Comparison of ENCODE assay signal across 9 cellular contexts in genomic region chr2:27117995-27118524, GRCh38. TPM values are rescaled to one million over a fixed set of nuclear protein-coding genes. Genes with fewer than 3 reads are reported as not detected.
DNase-seq lines count a peak whose midpoint lies in the region; ATAC-seq and TF ChIP-seq lines count a peak whose summit lies in the region.
"Had no signal": no experiment of that assay in that cellular context is flagged by ENCODE, and none has a peak within 500 bp of the region (broad histone marks: within the 10 kb centered on the region; RNA-seq: fewer than 3 reads in every experiment).

No MANE protein-coding gene starts in this region.

- ATAC-seq in naive thymus-derived CD8-positive, alpha-beta T cell: no peak
- ATAC-seq in HG03139 (IDR thresholded peaks at IDR 0.05; ENCODE audit: unreplicated experiment) (no peak), HG02798 (IDR thresholded peaks at IDR 0.05; ENCODE audit: poor library complexity, unreplicated experiment) (no peak)

- no peak overlapping the region for H3K23ac ChIP-seq in H9 (ENCODE audit: insufficient read length, low read depth, low read length)

- H3K4me3 ChIP-seq in AG04450 (ENCODE audit: low read depth, low read length): peak overlapping the region; percentile 49

- no peaks in the 10 kb centered on the region; a peak in 1 of 5 replicates for H3K9me3 Mint-ChIP-seq in H9
- H3K9me3 Mint-ChIP-seq in naive thymus-derived CD8-positive, alpha-beta T cell: peaks cover 0 to 2% (median 0%) of the 10 kb centered on the region in 9 donors

- no peak for TF ChIP-seq CTCF in AG04450 (IDR thresholded peaks at IDR 0.05; ENCODE audit: low read depth, low read length)
- TF ChIP-seq CTCF in H9 (conservative IDR thresholded peaks at IDR 0.05): no peak

- H3K23me2 ChIP-seq in H9 (ENCODE audit: insufficient read length, low read depth, low read length, poor library complexity, severe bottlenecking): peaks cover 8% of the 10 kb centered on the region

- H2AFZ ChIP-seq in H9 (ENCODE audit: low read length): no peak overlapping the region

- WGBS in H9 (ENCODE audit: extremely low coverage, insufficient read length, low lambda C conversion rate): no CpG with 5 or more reads among the region's 14 CpGs

- CTCF ChIA-PET in AG04450 (lab: Charles Lee): interaction anchor here (0.6 kb wide), 1 partner anchor 20 kb away, joined by 3 read pairs; no protein-coding TSS in a partner anchor

- no peaks in the 10 kb centered on the region for H3K9me3 ChIP-seq in AG04450 (ENCODE audit: control insufficient read depth, insufficient read depth, low read length)
- no peaks in the 10 kb centered on the region for H3K9me3 ChIP-seq in H9 (ENCODE audit: control insufficient read depth, low read depth, low read length)

- no peak for DNase-seq in AG04450 (ENCODE audit: low read depth, low spot score)
- no peak for DNase-seq in H9
- DNase-seq in cerebellum (ENCODE audit: low spot score): peak; percentile 54
- DNase-seq in naive thymus-derived CD8-positive, alpha-beta T cell: no peak
- no peak for DNase-seq in NCI-H2107 (lab: John Stamatoyannopoulos, UW)
- no peak for DNase-seq in NCI-H345 (lab: John Stamatoyannopoulos, UW)
- DNase-seq: stimulated activated CD4-positive, alpha-beta T cell treated with anti-CD3 and anti-CD28 coated beads, Interleukin-2, amount 100 ng/mL, for 48 hours had no signal

- H3K79me2 ChIP-seq in H9 (ENCODE audit: insufficient read depth, low read length): no peaks in the 10 kb centered on the region

- H3K4me3 Mint-ChIP-seq in H9: peak overlapping the region; percentile 51 to 73
- H3K4me3 Mint-ChIP-seq in naive thymus-derived CD8-positive, alpha-beta T cell: peak overlapping the region; percentile 13 to 67 (median 34)

- H2AK5ac ChIP-seq in H9 (ENCODE audit: insufficient read length, low read length): no peak overlapping the region

- H3K9ac ChIP-seq in H9 (ENCODE audit: extremely low read depth, insufficient read length, low read length): no peak overlapping the region

- H2BK20ac ChIP-seq in H9 (ENCODE audit: low read depth, low read length, poor library complexity, severe bottlenecking): no peak overlapping the region

- H3K4ac ChIP-seq in H9 (ENCODE audit: low read depth, low read length): no peak overlapping the region

- no peak overlapping the region for H4K91ac ChIP-seq in H9 (ENCODE audit: insufficient read length, low read depth, low read length)

- no peak overlapping the region for H4K5ac ChIP-seq in H9 (ENCODE audit: insufficient read length, low read depth, low read length)

- H4K8ac ChIP-seq in H9 (replicated peaks; ENCODE audit: insufficient read length, low read depth, low read length): no peak overlapping the region

- H3T11ph ChIP-seq in H9 (ENCODE audit: low read length): no peak overlapping the region

- no peaks in the 10 kb centered on the region for H3K79me1 ChIP-seq in H9 (ENCODE audit: insufficient read depth, low read depth, low read length, poor library complexity, severe bottlenecking)

- no peak overlapping the region for H2BK15ac ChIP-seq in H9 (ENCODE audit: low read depth, low read length)

- no peak overlapping the region for H2BK5ac ChIP-seq in H9 (ENCODE audit: insufficient read length, low read length)

- H2BK120ac ChIP-seq in H9 (ENCODE audit: low read depth, low read length, poor library complexity, severe bottlenecking): no peak overlapping the region

- H3K27ac Mint-ChIP-seq in H9: no peak overlapping the region
- H3K27ac Mint-ChIP-seq in naive thymus-derived CD8-positive, alpha-beta T cell: no peak overlapping the region

- POLR2A ChIA-PET in AG04450 (lab: Yijun Ruan, JAX): no interaction called here
- POLR2A ChIA-PET in naive thymus-derived CD8-positive, alpha-beta T cell (lab: Charles Lee): interaction anchor here (1.2 kb wide), 1 partner anchor 16 kb away, joined by 4 read pairs; the partner anchor contains the start of gene PREB

- H3K4me1 Mint-ChIP-seq in H9: peaks cover 10 to 11% of the 10 kb centered on the region in 2 experiments
- H3K4me1 Mint-ChIP-seq in naive thymus-derived CD8-positive, alpha-beta T cell: peaks cover 6 to 20% (median 13%) of the 10 kb centered on the region in 4 donors

- H3K27me3 Mint-ChIP-seq in H9 (ENCODE audit: low read depth): peaks cover 62% of the 10 kb centered on the region
- peaks cover 8 to 25% (median 17%) of the 10 kb centered on the region in 5 donors for H3K27me3 Mint-ChIP-seq in naive thymus-derived CD8-positive, alpha-beta T cell

- no peak overlapping the region for H3K14ac ChIP-seq in H9 (ENCODE audit: insufficient read depth, low read length)

- H3K27me3 ChIP-seq in AG04450 (ENCODE audit: control insufficient read depth, insufficient read depth, low read length) (peaks cover 50% of the 10 kb centered on the region), H9 (ENCODE audit: insufficient read depth, low read length) (peaks cover 12% of the 10 kb centered on the region; the same call in 1 of the 2 replicates)

- no peak overlapping the region for H2BK12ac ChIP-seq in H9 (ENCODE audit: insufficient read length, low read depth, low read length)

- H3K36me3 Mint-ChIP-seq in H9 (ENCODE audit: insufficient read depth in 1 of 3, low read depth in 3 of 3): no peaks in the 10 kb centered on the region; a peak in 3 of 7 replicates
- no peaks in the 10 kb centered on the region for H3K36me3 Mint-ChIP-seq in naive thymus-derived CD8-positive, alpha-beta T cell

- H3K4me1 ChIP-seq in H9 (ENCODE audit: insufficient read depth, low read length): peaks cover 2% of the 10 kb centered on the region

- H4K20me1 ChIP-seq in H9 (ENCODE audit: control insufficient read depth, insufficient read depth, insufficient read length): no peaks in the 10 kb centered on the region

- H3K27ac ChIP-seq in AG04450 (ENCODE audit: low read depth, low read length) (no peak overlapping the region), H9 (ENCODE audit: insufficient read length, low read depth, low read length) (no peak overlapping the region)

- no peak overlapping the region for H3K18ac ChIP-seq in H9 (ENCODE audit: insufficient read length, low read depth, low read length)

- H3K4me2 ChIP-seq in H9 (ENCODE audit: insufficient read depth, insufficient read length, low read length): peak overlapping the region; percentile 62

- H3K56ac ChIP-seq in H9 (ENCODE audit: insufficient read length, low read depth, low read length): no peak overlapping the region

RNA-seq across cellular contexts. Expression of gene CGREF1, which starts 0.9 kb away (rescaled TPM):
- polyA plus RNA-seq in AG04450 (2011; rRNA removed): 0.71 and 0.74 TPM in 2 replicates
- polyA minus RNA-seq in AG04450 (2011; rRNA and poly(A)+ RNA removed): 0.26 and 0.28 TPM in 2 replicates
- total RNA-seq in H9 (2021) (1.4 and 2.1 TPM in 2 replicates), cerebellum (22.1 TPM)
- under 1 TPM; 0.22 to 0.68 TPM for total RNA-seq in naive thymus-derived CD8-positive, alpha-beta T cell
- under 1 TPM; 0.38 to 0.69 (median 0.40) TPM for polyA plus RNA-seq in naive thymus-derived CD8-positive, alpha-beta T cell

RNA-seq across cellular contexts. Expression of gene ABHD1, which starts 5.6 kb away (rescaled TPM):
- 0.10 TPM in 1 of 2 replicates, not detected in the other for polyA plus RNA-seq in AG04450 (2011; rRNA removed)
- polyA minus RNA-seq in AG04450 (2011; rRNA and poly(A)+ RNA removed): 0.60 TPM in 1 of 2 replicates, not detected in the other
- total RNA-seq in H9 (2021) (0.31 and 0.61 TPM in 2 replicates), cerebellum (0.54 TPM)
- 1 to 10 TPM; 2.1 to 2.7 TPM for total RNA-seq in naive thymus-derived CD8-positive, alpha-beta T cell
- polyA plus RNA-seq in naive thymus-derived CD8-positive, alpha-beta T cell: 1 to 10 TPM; 1.3 to 1.7 (median 1.4) TPM

RNA-seq across cellular contexts. Expression of gene PREB, which starts 16.4 kb away (rescaled TPM):
- 44.9 and 57.3 TPM in 2 replicates for polyA plus RNA-seq in AG04450 (2011; rRNA removed)
- polyA minus RNA-seq in AG04450 (2011; rRNA and poly(A)+ RNA removed): 38.7 and 46.8 TPM in 2 replicates
- total RNA-seq in H9 (2021) (43.6 and 45.6 TPM in 2 replicates), cerebellum (18.9 TPM)
- total RNA-seq in naive thymus-derived CD8-positive, alpha-beta T cell: 10 to 100 TPM; 35.9 to 43.3 TPM
- 10 to 100 TPM; 40.6 to 58.4 (median 51.1) TPM for polyA plus RNA-seq in naive thymus-derived CD8-positive, alpha-beta T cell

RNA-seq across cellular contexts. Expression of gene PRR30, which starts 21.1 kb away (rescaled TPM):
- polyA plus RNA-seq in AG04450 (2011; rRNA removed): not detected in 2 replicates
- not detected in 2 replicates for polyA minus RNA-seq in AG04450 (2011; rRNA and poly(A)+ RNA removed)
- total RNA-seq in H9 (2021) (not detected in 2 replicates), cerebellum (not detected)
- not detected for total RNA-seq in naive thymus-derived CD8-positive, alpha-beta T cell
- polyA plus RNA-seq in naive thymus-derived CD8-positive, alpha-beta T cell: not detected

RNA-seq across cellular contexts. Expression of gene TCF23, which starts 30.7 kb away (rescaled TPM):
- polyA plus RNA-seq in AG04450 (2011; rRNA removed): not detected in 2 replicates
- not detected in 2 replicates for polyA minus RNA-seq in AG04450 (2011; rRNA and poly(A)+ RNA removed)
- not detected in 2 replicates for total RNA-seq in H9 (2021)
- not detected for total RNA-seq in cerebellum
- not detected for total RNA-seq in naive thymus-derived CD8-positive, alpha-beta T cell
- not detected for polyA plus RNA-seq in naive thymus-derived CD8-positive, alpha-beta T cell
